In genomic region chr1:200894712-200895447, GRCh38 we compare ENCODE assay signal across 14 cellular contexts. TPM values are rescaled to one million over a fixed set of nuclear protein-coding genes. Genes with fewer than 3 reads are reported as not detected.
DNase-seq lines count a peak whose midpoint lies in the region; ATAC-seq and TF ChIP-seq lines count a peak whose summit lies in the region.
"Had no signal": no experiment of that assay in that cellular context is flagged by ENCODE, and none has a peak within 500 bp of the region (broad histone marks: within the 10 kb centered on the region; RNA-seq: fewer than 3 reads in every experiment).

A gene with protein sequence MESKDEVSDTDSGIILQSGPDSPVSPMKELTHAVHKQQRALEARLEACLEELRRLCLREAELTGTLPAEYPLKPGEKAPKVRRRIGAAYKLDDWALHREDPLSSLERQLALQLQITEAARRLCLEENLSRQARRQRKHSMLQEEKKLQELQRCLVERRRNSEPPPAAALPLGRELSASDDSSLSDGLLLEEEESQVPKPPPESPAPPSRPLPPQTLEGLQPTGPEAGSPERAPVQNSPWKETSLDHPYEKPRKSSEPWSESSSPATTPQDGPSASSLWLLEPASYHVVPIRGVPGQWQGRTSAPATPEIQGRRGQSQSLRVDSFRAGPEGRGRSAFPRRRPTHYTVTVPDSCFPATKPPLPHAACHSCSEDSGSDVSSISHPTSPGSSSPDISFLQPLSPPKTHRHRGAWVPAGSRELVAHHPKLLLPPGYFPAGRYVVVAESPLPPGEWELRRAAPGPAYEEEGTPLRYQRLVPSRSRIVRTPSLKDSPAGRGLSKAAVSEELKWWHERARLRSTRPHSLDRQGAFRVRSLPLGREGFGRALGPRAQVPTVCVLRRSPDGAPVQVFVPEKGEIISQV (plus strand): TSS chr1:200894900. CDS start chr1:200898401, 3,501 bp downstream.

- DNase-seq in H7 (no peak), WERI-Rb-1 (peak; percentile 62), kidney epithelial cell (ENCODE audit: low read depth) (no peak), smooth muscle cell (lab: John Stamatoyannopoulos, UW; ENCODE audit: unreplicated experiment) (no peak), NCI-H2227 (lab: John Stamatoyannopoulos, UW; ENCODE audit: unreplicated experiment) (no peak), cerebellum (ENCODE audit: low spot score) (no peak)
- DNase-seq: amniotic stem cell, COR-L47, NCI-H2171, testis had no signal

- H3K4me1 ChIP-seq in smooth muscle cell (ENCODE audit: low read depth), result peaks cover 41% of the 10 kb centered on the region

- H3F3A ChIP-seq in smooth muscle cell (ENCODE audit: low read depth), result peaks cover 8% of the 10 kb centered on the region

- peak within 1 kb of the TSS; percentile 75 for H3K4me2 ChIP-seq in smooth muscle cell

- no peak within 1 kb of the TSS for H2AFZ ChIP-seq in smooth muscle cell (ENCODE audit: low read depth)

- peaks cover 9% of the 10 kb centered on the region for H3K79me2 ChIP-seq in smooth muscle cell (ENCODE audit: low read depth)

- H3K36me3 ChIP-seq in H7 (replicated peaks; ENCODE audit: control insufficient read depth, insufficient read depth, low read length) (peaks cover 8% of the 10 kb centered on the region), WERI-Rb-1 (peaks cover under 1% of the 10 kb centered on the region; the same call in 1 of the 2 replicates), kidney epithelial cell (ENCODE audit: control insufficient read depth, insufficient read depth, low read length) (no peaks in the 10 kb centered on the region), smooth muscle cell (ENCODE audit: low read depth) (no peaks in the 10 kb centered on the region)
- H3K36me3 ChIP-seq: SJSA1 had no signal

- H3K4me3 ChIP-seq in H7 (ENCODE audit: insufficient read depth, low read depth, low read length), result no peak within 1 kb of the TSS
- H3K4me3 ChIP-seq in WERI-Rb-1 (ENCODE audit: low read depth, low read length), result no peak within 1 kb of the TSS
- H3K4me3 ChIP-seq in kidney epithelial cell (ENCODE audit: low read depth, low read length), result peak within 1 kb of the TSS; percentile 46
- peak within 1 kb of the TSS; percentile 73 for H3K4me3 ChIP-seq in smooth muscle cell
- H3K4me3 ChIP-seq: SJSA1, testis had no signal

- H3K27me3 ChIP-seq in H7 (ENCODE audit: control insufficient read depth, insufficient read depth, low read length) (no peaks in the 10 kb centered on the region), WERI-Rb-1 (ENCODE audit: insufficient read depth, low read depth, severe bottlenecking) (no peaks in the 10 kb centered on the region), kidney epithelial cell (ENCODE audit: control insufficient read depth, insufficient read depth, low read length) (no peaks in the 10 kb centered on the region), smooth muscle cell (ENCODE audit: low read depth) (no peaks in the 10 kb centered on the region)
- H3K27me3 ChIP-seq: SJSA1, testis had no signal

- H3K27ac ChIP-seq in WERI-Rb-1, result peak within 1 kb of the TSS; percentile 7; the same call in 1 of the 2 replicates
- H3K27ac ChIP-seq in smooth muscle cell (ENCODE audit: low read depth), result peak within 1 kb of the TSS; percentile 79
- H3K27ac ChIP-seq: SJSA1 had no signal

- H3K9me3 ChIP-seq in WERI-Rb-1 (ENCODE audit: severe bottlenecking) (no peaks in the 10 kb centered on the region), smooth muscle cell (replicated peaks; ENCODE audit: low read depth) (no peaks in the 10 kb centered on the region)
- H3K9me3 ChIP-seq: SJSA1, testis had no signal

- H3K9ac ChIP-seq in smooth muscle cell (ENCODE audit: low read depth), result peak within 1 kb of the TSS; percentile 49

- peaks cover 16% of the 10 kb centered on the region for H4K20me1 ChIP-seq in smooth muscle cell (ENCODE audit: low read depth)

- ATAC-seq in HG03469 (IDR thresholded peaks at IDR 0.05; ENCODE audit: unreplicated experiment) (no peak), GM21576 (IDR thresholded peaks at IDR 0.05; ENCODE audit: unreplicated experiment) (no peak)

- 63% methylated on average over 14 of the region's 15 CpGs for WGBS in smooth muscle cell (ENCODE audit: low lambda C conversion rate)

- TF ChIP-seq CTCF in WERI-Rb-1 (IDR thresholded peaks at IDR 0.05; ENCODE audit: low read depth, low read length) (peak; percentile 53), kidney epithelial cell (IDR thresholded peaks at IDR 0.05; ENCODE audit: insufficient read depth, low read length, poor library complexity, severe bottlenecking) (peak; percentile 35), smooth muscle cell (IDR thresholded peaks at IDR 0.05; ENCODE audit: borderline replicate concordance, insufficient read depth, poor library complexity, severe bottlenecking) (no peak)

RNA-seq across cellular contexts. Expression of the gene that starts here (rescaled TPM):
- total RNA-seq in H7 (2014; rRNA removed; shearing (Covaris generic)), result 44.5 and 53.8 TPM in 2 replicates
- total RNA-seq in kidney epithelial cell (185 and 292 TPM in 2 replicates), smooth muscle cell (9.5 and 16.9 TPM in 2 replicates), cerebellum (2.2 TPM)
- 10.1 and 14.9 TPM in 2 replicates for polyA plus RNA-seq in smooth muscle cell
- total RNA-seq: fibroblast of lung had no signal

Comparison
In these comparisons a context has a peak if more than half of its experiments do, and no peak if none do; other contexts are left out.
1. H3K4me3 ChIP-seq: peak in kidney epithelial cell (single experiment) and smooth muscle cell (single experiment); none in H7 (single experiment) and WERI-Rb-1 (single experiment).